In the genomic region with DNA sequence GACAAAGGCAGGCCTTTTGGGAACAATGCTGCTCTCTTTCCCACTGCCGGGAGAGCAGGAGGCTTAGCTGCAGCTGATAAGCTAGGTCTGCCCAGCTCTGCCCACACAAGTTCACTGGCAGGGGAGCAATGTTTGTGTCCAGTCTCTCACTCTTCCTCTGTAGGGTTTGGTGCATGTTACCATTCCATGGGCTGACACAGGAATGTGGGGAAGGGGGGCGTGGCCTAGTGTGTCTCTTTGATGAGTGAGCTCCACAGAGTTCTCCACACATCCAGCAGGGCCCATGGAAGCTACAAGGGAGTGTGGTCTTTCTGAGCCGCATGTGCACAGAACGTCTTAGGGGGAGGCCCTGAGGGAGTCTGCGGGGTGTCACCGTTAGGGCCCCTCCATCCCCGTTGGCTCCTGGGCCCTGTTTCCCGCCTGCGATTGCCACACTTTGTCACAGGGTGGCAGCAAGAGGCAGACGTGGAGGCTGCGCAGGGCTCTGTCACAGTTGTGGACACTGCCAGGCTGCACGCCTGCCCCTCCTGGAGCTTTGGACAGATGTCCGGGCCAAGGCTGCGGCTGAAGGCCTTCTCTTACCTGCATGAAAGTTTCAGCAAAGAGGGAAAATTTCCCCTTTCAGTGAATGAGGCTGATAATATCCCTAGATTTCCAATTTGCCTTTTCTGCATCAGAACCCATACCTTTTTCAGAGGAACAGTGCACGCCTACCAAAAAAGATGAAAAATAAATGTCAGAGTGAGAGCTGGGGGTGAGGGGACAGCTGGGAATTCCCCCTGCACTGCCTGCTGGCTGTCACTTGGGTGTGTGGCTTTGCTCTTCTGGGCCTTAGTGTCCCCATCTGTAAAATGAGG, we compare ENCODE assay signal across 8 cellular contexts. TPM values are rescaled to one million over a fixed set of nuclear protein-coding genes. Genes with fewer than 3 reads are reported as not detected.
DNase-seq lines count a peak whose midpoint lies in the region; TF ChIP-seq lines count a peak whose summit lies in the region.

No MANE protein-coding gene starts in this region.

- no peaks in the 10 kb centered on the region for H4K20me1 ChIP-seq in PC-9 (ENCODE audit: insufficient read depth)

- intact Hi-C loops in PC-9 (cut with micrococcal nuclease; ENCODE audit: unreplicated experiment), result no loop called here

- CTCF ChIA-PET in PC-9 (lab: Charles Lee), result no interaction called here

- H2AFZ ChIP-seq in PC-9, result no peak overlapping the region

- no peaks in the 10 kb centered on the region for H3K79me2 ChIP-seq in PC-9 (ENCODE audit: low read depth)

- H3K9me3 ChIP-seq in BE2C (no peaks in the 10 kb centered on the region), PC-9 (ENCODE audit: insufficient read depth, low read depth) (no peaks in the 10 kb centered on the region)

- H3K36me3 ChIP-seq in BE2C (no peaks in the 10 kb centered on the region), PC-9 (ENCODE audit: low read depth) (no peaks in the 10 kb centered on the region)

- POLR2A ChIA-PET in PC-9 (lab: Charles Lee; ENCODE audit: unreplicated experiment), result no interaction called here

- no peak overlapping the region for H3K27ac ChIP-seq in PC-9

- H3F3A ChIP-seq in PC-9 (ENCODE audit: insufficient read depth, low read depth), result no peaks in the 10 kb centered on the region

- no peaks in the 10 kb centered on the region for H3K9me2 ChIP-seq in PC-9 (ENCODE audit: insufficient read depth)

- no peak overlapping the region for H3K4me3 ChIP-seq in BE2C (ENCODE audit: low read depth, low read length)
- H3K4me3 ChIP-seq in HFF-Myc (replicated peaks; ENCODE audit: low read depth, low read length), result no peak overlapping the region
- H3K4me3 ChIP-seq in PC-9, result no peak overlapping the region
- no peak overlapping the region for H3K4me3 ChIP-seq in fibroblast of villous mesenchyme (ENCODE audit: low read depth, low read length)

- no peaks in the 10 kb centered on the region for H3K27me3 ChIP-seq in BE2C
- H3K27me3 ChIP-seq in PC-9 (ENCODE audit: insufficient read depth, low read depth), result 0 out of 2 replicates have a peak, but pooled peaks cover 19% of the 10 kb centered on the region

- H3K4me2 ChIP-seq in PC-9, result no peak overlapping the region

- no TSS peak for BruUV-seq in PC-9 (replicated peaks; lab: Mats Ljungman, UMichigan)

- DNase-seq in BE2C (peak; percentile 66), HFF-Myc (ENCODE audit: extremely low read depth, low read depth) (no peak), PC-9 (peak in 1 of 2 experiments; percentile 1), fibroblast of villous mesenchyme (ENCODE audit: low read depth) (peak; percentile 2), pons (ENCODE audit: low spot score) (peak; percentile 47), NCI-H524 treated with DMSO at 0.1 percent for 48 hours (lab: John Stamatoyannopoulos, UW) (no peak), cerebellar nuclear complex (lab: John Stamatoyannopoulos, UW) (no peak)
- DNase-seq in effector CD8-positive, alpha-beta T cell (lab: John Stamatoyannopoulos, UW), result no peak

- H3K4me1 ChIP-seq in BE2C, result no peaks in the 10 kb centered on the region
- H3K4me1 ChIP-seq in PC-9 (replicated peaks; ENCODE audit: insufficient read depth), result no peaks in the 10 kb centered on the region

- TF ChIP-seq CTCF in BE2C (IDR thresholded peaks at IDR 0.05; ENCODE audit: low read depth, low read length) (peak; percentile 75), HFF-Myc (IDR thresholded peaks at IDR 0.05; ENCODE audit: low read depth, low read length, missing control alignments) (peak; percentile 30), PC-9 (conservative IDR thresholded peaks at IDR 0.05) (peak; percentile 38; the same call in 1 of the 2 replicates), fibroblast of villous mesenchyme (IDR thresholded peaks at IDR 0.05; ENCODE audit: insufficient read depth, low read depth, low read length) (peak; percentile 9)

RNA-seq across cellular contexts. Expression of a gene that starts 24.3 kb away (rescaled TPM):
- 11.3 TPM for polyA plus RNA-seq in BE2C (2012; ENCODE audit: insufficient read depth, insufficient read length, low read depth)
- total RNA-seq in PC-9 (2021) (0.18 and 0.59 TPM in 2 replicates), fibroblast of villous mesenchyme (3.2 and 4.3 TPM in 2 replicates)

Comparison
In these comparisons a context has a peak if more than half of its experiments do, and no peak if none do; other contexts are left out.
1. DNase-seq: peak in BE2C (single experiment), fibroblast of villous mesenchyme (single experiment) and pons (single experiment); none in HFF-Myc (single experiment), NCI-H524 treated with DMSO at 0.1 percent for 48 hours (single experiment), effector CD8-positive, alpha-beta T cell (single experiment) and cerebellar nuclear complex (0 of 2).
2. CTCF ChIP-seq: peak in every context shown above with its lines; median percentile 75 in BE2C; 38 in PC-9; 30 in HFF-Myc; 9 in fibroblast of villous mesenchyme.